In genomic region chr5:9122528-9122927, GRCh38 we compare ENCODE assay signal across 32 cellular contexts.
DNase-seq lines count a peak whose midpoint lies in the region; FAIRE-seq and TF ChIP-seq lines count a peak whose summit lies in the region.
"Had no signal": no experiment of that assay in that cellular context is flagged by ENCODE, and none has a peak within 500 bp of the region (broad histone marks: within the 10 kb centered on the region; RNA-seq: fewer than 3 reads in every experiment).

No MANE protein-coding gene starts in this region.

- H3K36me3 Mint-ChIP-seq in chondrocyte (ENCODE audit: low read depth) = peaks cover 28% of the 10 kb centered on the region
- H3K36me3 Mint-ChIP-seq: CD14-positive monocyte; CD4-positive, CD25-positive, alpha-beta regulatory T cell; CD8-positive, alpha-beta memory T cell; CD8-positive, alpha-beta T cell had no signal

- H3K4me3 ChIP-seq in kidney (ENCODE audit: low read length in 2 of 2) = no peak overlapping the region
- H3K4me3 ChIP-seq: A549; BLaER1; BLaER1 treated with 17β-estradiol and CSF1 and Interleukin-3, amounts not matched to agents 10 nM and 100 nM had no signal

- no peaks in the 10 kb centered on the region for H3K9me3 Mint-ChIP-seq in chondrocyte (ENCODE audit: low read depth)

- H3K9ac ChIP-seq in kidney (ENCODE audit: low read length in 2 of 2) = no peak overlapping the region
- H3K9ac ChIP-seq: BLaER1; BLaER1 treated with 17β-estradiol and CSF1 and Interleukin-3, amounts not matched to agents 10 nM and 100 nM had no signal

- no peaks in the 10 kb centered on the region for H3K9me3 ChIP-seq in kidney (ENCODE audit: control insufficient read depth in 1 of 2, low read length in 2 of 2)
- H3K9me3 ChIP-seq: A549, BE2C, BLaER1, Caco-2 had no signal

- H3K27ac ChIP-seq in kidney (ENCODE audit: low read depth in 2 of 2, low read length in 2 of 2) = no peak overlapping the region
- H3K27ac ChIP-seq: 22Rv1; A549; BLaER1; BLaER1 treated with 17β-estradiol and CSF1 and Interleukin-3, amounts not matched to agents 10 nM and 100 nM; C4-2B had no signal

- H3K4me1 Mint-ChIP-seq in chondrocyte (ENCODE audit: low read depth) = peaks cover 8% of the 10 kb centered on the region
- H3K4me1 Mint-ChIP-seq: B cell; CD14-positive monocyte; CD4-positive, alpha-beta memory T cell; CD4-positive, CD25-positive, alpha-beta regulatory T cell; CD8-positive, alpha-beta memory T cell had no signal

- no peaks in the 10 kb centered on the region for H3K4me1 ChIP-seq in kidney (ENCODE audit: control insufficient read depth in 1 of 2, insufficient read depth in 1 of 2, low read depth in 1 of 2, low read length in 2 of 2)
- H3K4me1 ChIP-seq: A549, BE2C, BLaER1, Caco-2 had no signal

- no peaks in the 10 kb centered on the region for H3K27me3 Mint-ChIP-seq in chondrocyte (ENCODE audit: low read depth)
- H3K27me3 Mint-ChIP-seq: B cell; CD4-positive, alpha-beta memory T cell; CD4-positive, alpha-beta T cell; CD4-positive, CD25-positive, alpha-beta regulatory T cell; CD8-positive, alpha-beta memory T cell had no signal

- no peak overlapping the region for H3K27ac Mint-ChIP-seq in chondrocyte (ENCODE audit: unreplicated experiment)
- H3K27ac Mint-ChIP-seq: B cell; CD4-positive, alpha-beta T cell; CD4-positive, CD25-positive, alpha-beta regulatory T cell; CD8-positive, alpha-beta memory T cell; CD8-positive, alpha-beta T cell had no signal

- intact Hi-C loops in kidney (cut with DNase I) = no loop called here

- DNase-seq in chondrocyte (ENCODE audit: low spot score) (peak; percentile 88), kidney (peak; percentile 57), activated T-cell treated with anti-CD3 and anti-CD28 coated beads for 4 hours (no peak), COLO829 (ENCODE audit: low spot score) (no peak)
- DNase-seq: 8988T; ACHN; AML-193; BE2C; C1 segment of cervical spinal cord; Caco-2; Calu3; CD4-positive, alpha-beta memory T cell; CD4-positive, alpha-beta T cell; CD4-positive, CD25-positive, alpha-beta regulatory T cell; CD8-positive, alpha-beta memory T cell; CD8-positive, alpha-beta T cell; COR-L47; DMS 273 treated with DMSO at 0.1 percent for 48 hours; DMS53; DMS79; DMS79 treated with DMSO at 0.1 percent for 48 hours; DND-41; EL had no signal

- H3K4me3 Mint-ChIP-seq in chondrocyte (ENCODE audit: unreplicated experiment) = no peak overlapping the region
- H3K4me3 Mint-ChIP-seq: B cell; CD14-positive monocyte; CD4-positive, alpha-beta memory T cell; CD4-positive, alpha-beta T cell; CD4-positive, CD25-positive, alpha-beta regulatory T cell; CD8-positive, alpha-beta memory T cell; CD8-positive, alpha-beta T cell had no signal

- no peaks in the 10 kb centered on the region for H3K36me3 ChIP-seq in kidney (ENCODE audit: control insufficient read depth in 1 of 2, insufficient read depth in 2 of 2, low read length in 2 of 2)
- H3K36me3 ChIP-seq: BE2C; BLaER1; BLaER1 treated with 17β-estradiol and CSF1 and Interleukin-3, amounts not matched to agents 10 nM and 100 nM had no signal

- no peak for FAIRE-seq in kidney (lab: Jason Lieb, UNC)
- FAIRE-seq: A204.1, A549, D721Med had no signal

- TF ChIP-seq CTCF in chondrocyte (IDR thresholded peaks at IDR 0.05) (no peak), kidney (IDR thresholded peaks at IDR 0.05; ENCODE audit: borderline replicate concordance, extremely low read depth, insufficient read depth) (no peak)

Comparison
In these comparisons a context has a peak if more than half of its experiments do, and no peak if none do; other contexts are left out.
1. DNase-seq: peak in chondrocyte (single experiment) and kidney (single experiment); none in activated T-cell treated with anti-CD3 and anti-CD28 coated beads for 4 hours (single experiment) and COLO829 (single experiment).